8 cellular contexts compared by ENCODE assay signal in genomic region chr20:53622247-53623114, GRCh38. TPM values are rescaled to one million over a fixed set of nuclear protein-coding genes. Genes with fewer than 3 reads are reported as not detected.
A peak's percentile ranks its signal among the peaks of the same experiment; 100 is the strongest.
DNase-seq lines count a peak whose midpoint lies in the region; ATAC-seq and TF ChIP-seq lines count a peak whose summit lies in the region.

No MANE protein-coding gene starts in this region.

- H3K9me3 Mint-ChIP-seq in Caco-2 (ENCODE audit: unreplicated experiment) = no peaks in the 10 kb centered on the region

- H3K79me2 ChIP-seq in Loucy (ENCODE audit: insufficient read depth, low read length) = no peaks in the 10 kb centered on the region

- H2AFZ ChIP-seq in Loucy (ENCODE audit: low read length) = peak overlapping the region; percentile 51

- no peaks in the 10 kb centered on the region for H3K9me2 ChIP-seq in Loucy (replicated peaks; ENCODE audit: low read depth, low read length)

- H3F3A ChIP-seq in Loucy (ENCODE audit: low read depth) = peaks cover 5% of the 10 kb centered on the region; the same call in 1 of the 2 replicates

- H3K36me3 Mint-ChIP-seq in Caco-2 (ENCODE audit: insufficient read depth, unreplicated experiment) = no peaks in the 10 kb centered on the region

- POLR2A ChIA-PET in Caco-2 (lab: Charles Lee) = interaction anchor here (1.0 to 2.4 kb wide), 7 partner anchors 29 to 147 kb away, joined by 3 to 18 read pairs (median 10); partner anchors contain the start of gene ZNF217

- H3K4me2 ChIP-seq in Loucy (ENCODE audit: low read depth, low read length, poor library complexity, severe bottlenecking) = peak overlapping the region; percentile 47

- CTCF ChIA-PET in Caco-2 (lab: Charles Lee) = interaction anchor here (0.6 to 3.4 kb wide), 12 partner anchors 9 to 318 kb away, joined by 3 to 23 read pairs (median 4); no protein-coding TSS in a partner anchor

- H3K36me3 ChIP-seq in Caco-2 (ENCODE audit: control insufficient read depth, insufficient read depth, low read length) (no peaks in the 10 kb centered on the region), Loucy (ENCODE audit: insufficient read depth, low read length) (no peaks in the 10 kb centered on the region), lower lobe of right lung (no peaks in the 10 kb centered on the region), upper lobe of right lung (no peaks in the 10 kb centered on the region)

- H3K9me3 ChIP-seq in Caco-2 (no peaks in the 10 kb centered on the region), Loucy (ENCODE audit: insufficient read depth, low read depth, low read length) (no peaks in the 10 kb centered on the region), lower lobe of right lung (no peaks in the 10 kb centered on the region), upper lobe of right lung (no peaks in the 10 kb centered on the region)

- H3K27ac Mint-ChIP-seq in Caco-2 (ENCODE audit: unreplicated experiment) = peak overlapping the region; percentile 97

- H3K27ac ChIP-seq in lower lobe of right lung = peak overlapping the region; percentile 85
- peak overlapping the region; percentile 83 for H3K27ac ChIP-seq in upper lobe of right lung

- no peak overlapping the region for H3K4me3 ChIP-seq in Caco-2 (ENCODE audit: low read depth, low read length)
- peak overlapping the region; percentile 12 for H3K4me3 ChIP-seq in Loucy (ENCODE audit: low read length, poor library complexity, severe bottlenecking)
- no peak overlapping the region for H3K4me3 ChIP-seq in lower lobe of right lung
- no peak overlapping the region for H3K4me3 ChIP-seq in upper lobe of right lung

- no TSS peak for BruUV-seq in Caco-2 (replicated peaks; lab: Mats Ljungman, UMichigan)

- H3K27me3 ChIP-seq in Caco-2 (replicated peaks; ENCODE audit: control insufficient read depth, insufficient read depth, low read length) = no peaks in the 10 kb centered on the region
- no peaks in the 10 kb centered on the region for H3K27me3 ChIP-seq in Loucy (ENCODE audit: insufficient read depth, low read length, poor library complexity, severe bottlenecking)
- H3K27me3 ChIP-seq in lower lobe of right lung (ENCODE audit: low read depth) = no peaks in the 10 kb centered on the region
- no peaks in the 10 kb centered on the region for H3K27me3 ChIP-seq in upper lobe of right lung

- peaks cover 24% of the 10 kb centered on the region for H3K4me1 Mint-ChIP-seq in Caco-2 (ENCODE audit: low read depth, unreplicated experiment)

- TF ChIP-seq CTCF in Caco-2 (IDR thresholded peaks at IDR 0.05; ENCODE audit: insufficient read depth in 1 of 2, low read depth in 1 of 2, low read length in 1 of 2, severe bottlenecking in 1 of 2, unreplicated experiment in 1 of 2) (no peak), Loucy (conservative IDR thresholded peaks at IDR 0.05; ENCODE audit: low read length) (no peak), lower lobe of right lung (IDR thresholded peaks at IDR 0.05) (no peak), upper lobe of right lung (IDR thresholded peaks at IDR 0.05) (no peak)

- peak overlapping the region; percentile 40 for H3K9ac ChIP-seq in Loucy (ENCODE audit: low read depth, low read length, poor library complexity, severe bottlenecking)

- no peaks in the 10 kb centered on the region for H3K27me3 Mint-ChIP-seq in Caco-2 (ENCODE audit: insufficient read depth, unreplicated experiment)

- no peaks in the 10 kb centered on the region for H4K20me1 ChIP-seq in Loucy (ENCODE audit: insufficient read depth, low read length, poor library complexity, severe bottlenecking)

- peak overlapping the region; percentile 83 for H3K4me3 Mint-ChIP-seq in Caco-2 (ENCODE audit: unreplicated experiment)

- DNase-seq in Caco-2 (no peak), astrocyte of the hippocampus (ENCODE audit: low read depth, low spot score) (peak; percentile 20), lower lobe of right lung (no peak), upper lobe of right lung (no peak), H4 (ENCODE audit: low spot score) (no peak), NCI-H1048 (lab: John Stamatoyannopoulos, UW) (no peak), NCI-H146 treated with DMSO at 0.1 percent for 48 hours (lab: John Stamatoyannopoulos, UW; ENCODE audit: unreplicated experiment) (no peak)

- intact Hi-C loops in Caco-2 (cut with micrococcal nuclease; ENCODE audit: unreplicated experiment) = loop anchor here (1.0 to 2.0 kb wide), 9 partner anchors 20 to 244 kb away; no protein-coding TSS in a partner anchor
- intact Hi-C loops in lower lobe of right lung (cut with DNase I) = no loop called here
- intact Hi-C loops in upper lobe of right lung (cut with DNase I) = no loop called here

- ATAC-seq in lower lobe of right lung = peak; percentile 44 to 53
- peak; percentile 64 for ATAC-seq in upper lobe of right lung

- peaks cover 33% of the 10 kb centered on the region for H3K4me1 ChIP-seq in Caco-2
- H3K4me1 ChIP-seq in Loucy (ENCODE audit: insufficient read depth, low read length, poor library complexity, severe bottlenecking) = peaks cover 39% of the 10 kb centered on the region
- peaks cover 38% of the 10 kb centered on the region for H3K4me1 ChIP-seq in lower lobe of right lung
- peaks cover 36% of the 10 kb centered on the region for H3K4me1 ChIP-seq in upper lobe of right lung

RNA-seq across cellular contexts. Expression of gene ZNF217, which starts 28.8 kb away (rescaled TPM):
- total RNA-seq in Caco-2 (2022) = 65.5 and 73.2 TPM in 2 replicates
- 44.8 TPM for total RNA-seq in lower lobe of right lung
- 30.9 TPM for total RNA-seq in upper lobe of right lung
- total RNA-seq in H4 (2014; rRNA removed; shearing (Covaris generic)) = 8.1 and 9.7 TPM in 2 replicates
